ENCODE assay signal across 8 cellular contexts in genomic region chr11:76207642-76208378, GRCh38. TPM values are rescaled to one million over a fixed set of nuclear protein-coding genes. Genes with fewer than 3 reads are reported as not detected.
DNase-seq lines count a peak whose midpoint lies in the region; ATAC-seq and TF ChIP-seq lines count a peak whose summit lies in the region.

No MANE protein-coding gene starts in this region.

- peak overlapping the region; percentile 98 for H3K4me2 ChIP-seq in GM23248 (ENCODE audit: unreplicated experiment)
- peak overlapping the region; percentile 100 for H3K4me2 ChIP-seq in hepatocyte

- peaks cover 35% of the 10 kb centered on the region for H3K4me1 ChIP-seq in CD4-positive, alpha-beta memory T cell (ENCODE audit: insufficient read depth, low read length)
- H3K4me1 ChIP-seq in GM23248 (ENCODE audit: insufficient read depth): 0 out of 2 replicates have a peak, but pooled peaks cover 5% of the 10 kb centered on the region
- H3K4me1 ChIP-seq in ascending aorta: peaks cover 17 to 36% of the 10 kb centered on the region in 2 donors
- H3K4me1 ChIP-seq in hepatocyte (ENCODE audit: insufficient read depth): peaks cover 39% of the 10 kb centered on the region
- H3K4me1 ChIP-seq in aorta (ENCODE audit: control insufficient read depth in 1 of 2, insufficient read depth in 2 of 2, low read length in 2 of 2): no peaks in the 10 kb centered on the region

- peaks cover 28 to 38% of the 10 kb centered on the region in 2 donors for H3K27me3 Mint-ChIP-seq in CD4-positive, alpha-beta memory T cell

- H3K9me2 ChIP-seq in GM23248 (ENCODE audit: insufficient read depth) (no peaks in the 10 kb centered on the region), hepatocyte (replicated peaks; ENCODE audit: insufficient read depth) (no peaks in the 10 kb centered on the region)

- CTCF ChIA-PET in CD4-positive, alpha-beta memory T cell (lab: Charles Lee; ENCODE audit: partially characterized antibody): interaction anchor here (0.6 to 9.7 kb wide), 45 partner anchors 10 to 1993 kb away, joined by 3 to 288 read pairs (median 5); partner anchors contain the start of genes GVQW3 and THAP12

- H3K9me3 Mint-ChIP-seq in CD4-positive, alpha-beta memory T cell: peaks cover 0 to 3% (median 0%) of the 10 kb centered on the region in 8 donors

- H3K27ac Mint-ChIP-seq in CD4-positive, alpha-beta memory T cell: peak overlapping the region in 4 of 7 donors; percentile 22 to 60 (median 50)

- H4K20me1 ChIP-seq in GM23248 (ENCODE audit: insufficient read depth): no peaks in the 10 kb centered on the region
- no peaks in the 10 kb centered on the region for H4K20me1 ChIP-seq in hepatocyte (ENCODE audit: insufficient read depth, poor library complexity, severe bottlenecking)

- 0 out of 2 replicates have a peak overlapping the region, but pooled peaks have one; percentile 36 for H3K9ac ChIP-seq in GM23248

- no peaks in the 10 kb centered on the region for H3K36me3 Mint-ChIP-seq in CD4-positive, alpha-beta memory T cell

- no peaks in the 10 kb centered on the region for H3F3A ChIP-seq in GM23248 (ENCODE audit: insufficient read depth)

- no peak overlapping the region for H3K27ac ChIP-seq in CD4-positive, alpha-beta memory T cell (ENCODE audit: low read depth, low read length)
- H3K27ac ChIP-seq in GM23248 (no peak overlapping the region), ascending aorta (no peak overlapping the region), hepatocyte (no peak overlapping the region), aorta (ENCODE audit: low read depth in 1 of 2, low read length in 2 of 2) (no peak overlapping the region)

- no peaks in the 10 kb centered on the region for H3K79me2 ChIP-seq in GM23248 (ENCODE audit: insufficient read depth)
- H3K79me2 ChIP-seq in hepatocyte: no peaks in the 10 kb centered on the region

- H2AFZ ChIP-seq in GM23248 (peak overlapping the region; percentile 94), hepatocyte (peak overlapping the region; percentile 76)

- 2 to 4% methylated on average over 36 to 54 of the region's 54 CpGs for WGBS in GM23248 (ENCODE audit: low coverage in 1 of 2, low lambda C conversion rate in 2 of 2, missing lambda C conversion rate in 2 of 2), 2 experiments
- WGBS in hepatocyte (ENCODE audit: low lambda C conversion rate, missing lambda C conversion rate): 3% methylated on average over 34 of the region's 54 CpGs
- 0 to 1% methylated on average over 53 to 54 of the region's 54 CpGs for WGBS in aorta, 2 donors

- peak; percentile 88 for ATAC-seq in aorta (ENCODE audit: low FRiP score)

- in situ Hi-C loops in GM23248 (cut with MboI): no loop called here

- intact Hi-C loops in CD4-positive, alpha-beta memory T cell (cut with micrococcal nuclease): loop anchor here (1.0 to 2.0 kb wide), 7 partner anchors 27 to 473 kb away; partner anchors contain the start of genes GVQW3 and THAP12
- intact Hi-C loops in ascending aorta (cut with DNase I): loop anchor here (1.0 to 5.0 kb wide), 3 partner anchors 110 to 305 kb away; partner anchors contain the start of genes GVQW3 and THAP12
- intact Hi-C loops in aorta (cut with DNase I): loop anchor here (2.0 to 5.0 kb wide), 6 partner anchors 27 to 304 kb away; partner anchors contain the start of gene EMSY (in 2 of the 2)

- H3K36me3 ChIP-seq in CD4-positive, alpha-beta memory T cell (ENCODE audit: insufficient read depth, low read length): no peaks in the 10 kb centered on the region
- H3K36me3 ChIP-seq in GM23248 (ENCODE audit: low read depth) (no peaks in the 10 kb centered on the region), ascending aorta (no peaks in the 10 kb centered on the region), hepatocyte (replicated peaks; ENCODE audit: insufficient read depth, low read depth) (no peaks in the 10 kb centered on the region), aorta (ENCODE audit: control insufficient read depth in 1 of 2, insufficient read depth in 2 of 2, low read length in 1 of 2) (no peaks in the 10 kb centered on the region)

- POLR2A ChIA-PET in CD4-positive, alpha-beta memory T cell (lab: Charles Lee; ENCODE audit: partially characterized antibody): interaction anchor here (0.9 to 3.5 kb wide), 8 partner anchors 18 to 241 kb away, joined by 3 to 48 read pairs (median 6); no protein-coding TSS in a partner anchor

- TF ChIP-seq CTCF in ascending aorta (IDR thresholded peaks at IDR 0.05) (peak; percentile 93 to 98 (median 94)), hepatocyte (IDR thresholded peaks at IDR 0.05; ENCODE audit: poor library complexity) (peak; percentile 95)

- H3K4me3 Mint-ChIP-seq in CD4-positive, alpha-beta memory T cell: peak overlapping the region; percentile 82 to 89 (median 86)

- peak; percentile 63 to 82 (median 76) for DNase-seq in CD4-positive, alpha-beta memory T cell
- peak; percentile 92 for DNase-seq in GM23248
- DNase-seq in NCI-H1694 (lab: John Stamatoyannopoulos, UW): peak; percentile 31
- peak; percentile 57 to 78 (median 64) for DNase-seq in T-helper 2 cell
- peak in 1 of 2 donors; percentile 85 for DNase-seq in ascending aorta (ENCODE audit: low spot score in 2 of 2)
- DNase-seq in hepatocyte (ENCODE audit: low spot score): peak; percentile 92
- DNase-seq in retina: peak; percentile 89
- peak; percentile 87 to 94 for DNase-seq in aorta

- H3K4me1 Mint-ChIP-seq in CD4-positive, alpha-beta memory T cell: peaks cover 8 to 33% (median 17%) of the 10 kb centered on the region in 4 donors

- H3K27me3 ChIP-seq in CD4-positive, alpha-beta memory T cell (ENCODE audit: insufficient read depth, low read length): peaks cover 22% of the 10 kb centered on the region
- H3K27me3 ChIP-seq in GM23248 (replicated peaks; ENCODE audit: insufficient read depth): peaks cover 22% of the 10 kb centered on the region
- peaks cover 3% of the 10 kb centered on the region for H3K27me3 ChIP-seq in ascending aorta
- peaks cover 33% of the 10 kb centered on the region for H3K27me3 ChIP-seq in hepatocyte
- H3K27me3 ChIP-seq in aorta (ENCODE audit: control insufficient read depth in 1 of 2, insufficient read depth in 2 of 2, low read length in 1 of 2): no peaks in the 10 kb centered on the region

- peak overlapping the region; percentile 63 to 72 for H3K4me3 ChIP-seq in CD4-positive, alpha-beta memory T cell (ENCODE audit: low read length in 2 of 2)
- peak overlapping the region; percentile 75 for H3K4me3 ChIP-seq in GM23248
- H3K4me3 ChIP-seq in ascending aorta: peak overlapping the region; percentile 70 to 76
- H3K4me3 ChIP-seq in hepatocyte: peak overlapping the region; percentile 14
- peak overlapping the region; percentile 15 to 22 for H3K4me3 ChIP-seq in aorta (ENCODE audit: low read length in 2 of 2)

- no peaks in the 10 kb centered on the region for H3K9me3 ChIP-seq in CD4-positive, alpha-beta memory T cell (ENCODE audit: control insufficient read depth in 1 of 2, low read length in 2 of 2)
- H3K9me3 ChIP-seq in GM23248 (ENCODE audit: low read depth): no peaks in the 10 kb centered on the region
- H3K9me3 ChIP-seq in ascending aorta: no peaks in the 10 kb centered on the region
- no peaks in the 10 kb centered on the region for H3K9me3 ChIP-seq in hepatocyte (ENCODE audit: low read depth)
- no peaks in the 10 kb centered on the region for H3K9me3 ChIP-seq in aorta (ENCODE audit: control insufficient read depth, low read length)

RNA-seq across cellular contexts. Expression of gene WNT11, which starts 1.5 kb away (rescaled TPM):
- total RNA-seq in CD4-positive, alpha-beta memory T cell: under 1 TPM in 1 of 2 experiments, not detected in 1; 0.93 TPM
- under 1 TPM in 1 of 2 donors, not detected in 1; 0.16 TPM for polyA plus RNA-seq in CD4-positive, alpha-beta memory T cell
- 0.63 TPM in 1 of 2 replicates, not detected in the other for total RNA-seq in GM23248 (2014; rRNA removed; shearing (Covaris generic))
- polyA plus RNA-seq in GM23248 (2016; fragmentation: Nextera tagmentation; extraction: Ambion mirVana) (not detected in 2 replicates), hepatocyte (13.1 and 19.1 TPM in 2 replicates), aorta (under 1 TPM; 0.25 to 0.87 TPM)
- total RNA-seq in ascending aorta (11.7 TPM), hepatocyte (13.2 and 16.4 TPM in 2 replicates), aorta (10 to 100 TPM in 1 of 2 donors, 1 to 10 TPM in 1; 7.4 to 30.0 TPM)

Comparison
In these comparisons a context has a peak if more than half of its experiments do, and no peak if none do; other contexts are left out.
1. H3K4me3 ChIP-seq: peak in every context shown above with its lines; median percentile 75 in GM23248; 73 in ascending aorta; 68 in CD4-positive, alpha-beta memory T cell; 18 in aorta; 14 in hepatocyte.